In the genomic region with DNA sequence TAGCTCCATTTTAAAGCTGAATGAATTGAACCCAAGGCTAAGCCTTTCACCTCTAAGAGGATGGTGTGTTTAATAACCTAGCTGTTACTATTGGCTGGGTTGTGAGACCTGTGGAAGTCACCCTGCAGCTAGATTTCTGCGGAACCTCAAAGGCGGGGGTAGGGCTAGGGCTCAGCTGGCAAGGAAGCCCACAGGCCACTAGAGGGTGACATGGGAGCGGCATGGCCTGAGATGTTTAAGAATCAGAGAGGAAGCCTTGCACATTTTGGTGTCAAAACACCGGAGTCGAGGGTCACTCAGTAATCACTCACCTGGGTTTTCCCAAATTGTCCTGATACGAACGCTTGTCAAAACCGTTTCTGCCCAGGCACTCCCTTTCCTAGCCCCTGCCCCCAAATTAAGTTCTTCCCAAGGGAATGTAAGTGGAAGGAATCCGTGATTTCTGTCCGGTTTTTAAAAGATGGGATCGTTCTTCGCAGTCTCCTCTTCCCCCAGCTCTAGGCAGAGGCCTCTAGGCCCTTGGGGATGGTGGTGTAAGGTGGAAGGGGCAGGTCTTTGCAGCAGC, we compare ENCODE assay signal across 8 cellular contexts. TPM values are rescaled to one million over a fixed set of nuclear protein-coding genes. Genes with fewer than 3 reads are reported as not detected.
DNase-seq lines count a peak whose midpoint lies in the region; ATAC-seq and TF ChIP-seq lines count a peak whose summit lies in the region.
"Had no signal": no experiment of that assay in that cellular context is flagged by ENCODE, and none has a peak within 500 bp of the region (broad histone marks: within the 10 kb centered on the region; RNA-seq: fewer than 3 reads in every experiment).

No MANE protein-coding gene starts in this region.

- H3K4me1 Mint-ChIP-seq in endothelial cell (ENCODE audit: unreplicated experiment): peaks cover 49% of the 10 kb centered on the region

- no peak overlapping the region for H3K27ac ChIP-seq in psoas muscle

- no peaks in the 10 kb centered on the region for H3K9me3 ChIP-seq in psoas muscle

- peaks cover 4% of the 10 kb centered on the region for H3K36me3 Mint-ChIP-seq in endothelial cell (ENCODE audit: low read depth, unreplicated experiment)

- no peak overlapping the region for H3K4me3 Mint-ChIP-seq in endothelial cell (ENCODE audit: unreplicated experiment)
- H3K4me3 Mint-ChIP-seq: central memory CD8-positive, alpha-beta T cell had no signal

- H3K27me3 ChIP-seq in psoas muscle (ENCODE audit: insufficient read depth in 3 of 3, low read length in 2 of 3): no peaks in the 10 kb centered on the region

- no peaks in the 10 kb centered on the region for H3K36me3 ChIP-seq in psoas muscle (ENCODE audit: insufficient read depth in 1 of 2, low read depth in 1 of 2)

- ATAC-seq in psoas muscle (peak in 2 of 4 donors; percentile 25 to 32), HG03135 (IDR thresholded peaks at IDR 0.05; ENCODE audit: unreplicated experiment) (no peak)

- intact Hi-C loops in psoas muscle (cut with DNase I): loop anchor here (5.0 kb wide), 2 partner anchors 58 to 193 kb away; no protein-coding TSS in a partner anchor
- intact Hi-C loops in lower leg skin (cut with DNase I; ENCODE audit: low total_unique reads): no loop called here

- H3K4me3 ChIP-seq in psoas muscle (no peak overlapping the region), lower leg skin (ENCODE audit: low read depth, poor library complexity, severe bottlenecking) (no peak overlapping the region)

- peaks cover 21% of the 10 kb centered on the region for H3K4me1 ChIP-seq in psoas muscle

- peak; percentile 54 for TF ChIP-seq CTCF in GM10266 (IDR thresholded peaks at IDR 0.05; ENCODE audit: control insufficient read depth, insufficient read depth, low read depth, missing control alignments)
- no peak for TF ChIP-seq CTCF in endothelial cell (IDR thresholded peaks at IDR 0.05; ENCODE audit: unreplicated experiment)
- TF ChIP-seq CTCF in psoas muscle (IDR thresholded peaks at IDR 0.05): peak; percentile 29
- TF ChIP-seq CTCF in lower leg skin (IDR thresholded peaks at IDR 0.05): no peak

- H3K27ac Mint-ChIP-seq in endothelial cell (ENCODE audit: unreplicated experiment): no peak overlapping the region

- DNase-seq in GM10266 (ENCODE audit: extremely low spot score) (peak; percentile 49), MV-4-11 (lab: John Stamatoyannopoulos, UW) (peak; percentile 74), endothelial cell (ENCODE audit: low spot score) (peak; percentile 55), psoas muscle (peak in 1 of 2 donors; percentile 65), lower leg skin (ENCODE audit: low spot score in 2 of 2) (no peak)
- peak; percentile 69 to 71 for DNase-seq in activated CD4-positive, alpha-beta T cell treated with anti-CD3 and anti-CD28 coated beads, Interleukin-2, amount 50 U/mL, for 48 hours

- WGBS in psoas muscle, 3 donors: 36 to 49% (median 40%) methylated on average over 12 of the region's 12 CpGs
- 54 to 71% methylated on average over 12 of the region's 12 CpGs for WGBS in lower leg skin, 2 donors

- peaks cover 15% of the 10 kb centered on the region for H3K27me3 Mint-ChIP-seq in endothelial cell (ENCODE audit: unreplicated experiment)
- H3K27me3 Mint-ChIP-seq: central memory CD8-positive, alpha-beta T cell had no signal

- no peak for TF ChIP-seq POLR2A in lower leg skin (IDR thresholded peaks at IDR 0.05)

- H3K9me3 Mint-ChIP-seq in endothelial cell (ENCODE audit: unreplicated experiment): no peaks in the 10 kb centered on the region
- H3K9me3 Mint-ChIP-seq: central memory CD8-positive, alpha-beta T cell had no signal

RNA-seq across cellular contexts. Expression of a gene that starts 3.8 kb away (rescaled TPM):
- total RNA-seq in endothelial cell (ENCODE audit: unreplicated experiment): 46.5 TPM
- total RNA-seq in psoas muscle: 10 to 100 TPM; 23.9 to 47.8 (median 32.6) TPM
- 10 to 100 TPM; 17.0 to 30.0 (median 23.4) TPM for polyA plus RNA-seq in psoas muscle
- 100 to 1,000 TPM; 101 to 180 (median 130) TPM for total RNA-seq in lower leg skin

Comparison
In these comparisons a context has a peak if more than half of its experiments do, and no peak if none do; other contexts are left out.
1. DNase-seq: peak in GM10266 (single experiment), MV-4-11 (single experiment), activated CD4-positive, alpha-beta T cell treated with anti-CD3 and anti-CD28 coated beads, Interleukin-2, amount 50 U/mL, for 48 hours (2 of 2) and endothelial cell (single experiment); none in lower leg skin (0 of 2).
2. CTCF ChIP-seq: peak in GM10266 (single experiment) and psoas muscle (single experiment); none in endothelial cell (single experiment) and lower leg skin (0 of 3).